Comparison of ENCODE assay signal across 8 cellular contexts in genomic region chr4:68349361-68350360, GRCh38. TPM values are rescaled to one million over a fixed set of nuclear protein-coding genes. Genes with fewer than 3 reads are reported as not detected.
DNase-seq lines count a peak whose midpoint lies in the region; TF ChIP-seq lines count a peak whose summit lies in the region.

Gene YTHDC1, minus strand, starts transcription at chr4:68350090. Its CDS starts 337 bp downstream, at chr4:68349753.

- H3K4me3 ChIP-seq in effector memory CD4-positive, alpha-beta T cell (ENCODE audit: insufficient read depth, low read depth, low read length, poor library complexity, severe bottlenecking) = peak within 1 kb of the TSS; percentile 92

- no peaks in the 10 kb centered on the region for H3K9me3 ChIP-seq in effector memory CD4-positive, alpha-beta T cell (ENCODE audit: control insufficient read depth, low read length)

- CTCF ChIA-PET in activated CD8-positive, alpha-beta memory T cell treated with anti-CD3 and anti-CD28 coated beads for 36 hours (lab: Charles Lee) = no interaction called here

- H3K4me1 ChIP-seq in effector memory CD4-positive, alpha-beta T cell (ENCODE audit: control insufficient read depth, insufficient read depth, low read length, poor library complexity, severe bottlenecking) = peaks cover 15% of the 10 kb centered on the region

- H3K36me3 ChIP-seq in effector memory CD4-positive, alpha-beta T cell (ENCODE audit: control insufficient read depth, insufficient read depth, low read length) = no peaks in the 10 kb centered on the region

- DNase-seq in COLO668 (lab: John Stamatoyannopoulos, UW; ENCODE audit: unreplicated experiment) (peak; percentile 97), GM20000 (ENCODE audit: low spot score) (peak; percentile 91), HT-29 (ENCODE audit: low spot score) (peak; percentile 95), NOMO-1 (lab: John Stamatoyannopoulos, UW; ENCODE audit: unreplicated experiment in 2 of 2) (peak; percentile 88 to 95), lung microvascular endothelial cell (ENCODE audit: low read depth in 2 of 2) (peak; percentile 97 to 99)
- peak; percentile 88 to 93 (median 92) for DNase-seq in effector memory CD4-positive, alpha-beta T cell
- peak; percentile 89 to 96 (median 91) for DNase-seq in stimulated activated CD4-positive, alpha-beta T cell treated with anti-CD3 and anti-CD28 coated beads, TNF-alpha, amount 100 ng/mL, for 48 hours (ENCODE audit: low read depth in 3 of 3)

- TF ChIP-seq CTCF in GM20000 (IDR thresholded peaks at IDR 0.05; ENCODE audit: extremely low read depth, missing control alignments) = no peak

- H3K27me3 ChIP-seq in effector memory CD4-positive, alpha-beta T cell (replicated peaks; ENCODE audit: control insufficient read depth, insufficient read depth, low read length, poor library complexity, severe bottlenecking) = no peaks in the 10 kb centered on the region

- POLR2A ChIA-PET in activated CD8-positive, alpha-beta memory T cell treated with anti-CD3 and anti-CD28 coated beads for 36 hours (lab: Charles Lee) = no interaction called here

- H3K27ac ChIP-seq in effector memory CD4-positive, alpha-beta T cell (ENCODE audit: insufficient read depth, low read length, poor library complexity, severe bottlenecking) = peak within 1 kb of the TSS; percentile 97

RNA-seq across cellular contexts. Expression of gene YTHDC1, which starts in this region (rescaled TPM):
- 27.7 and 27.8 TPM in 2 replicates for total RNA-seq in HT-29 (2014; rRNA removed; shearing (Covaris generic))
- 10 to 100 TPM; 66.0 to 70.7 TPM for total RNA-seq in activated CD8-positive, alpha-beta memory T cell treated with anti-CD3 and anti-CD28 coated beads for 36 hours
- total RNA-seq in lung microvascular endothelial cell = 16.6 and 28.8 TPM in 2 replicates

Comparison
In these comparisons a context has a peak if more than half of its experiments do, and no peak if none do; other contexts are left out.
1. Peak in every context shown above with its lines: DNase-seq, H3K4me3 ChIP-seq and H3K27ac ChIP-seq.